33 cellular contexts compared by ENCODE assay signal in genomic region chr11:56093008-56093407, GRCh38. TPM values are rescaled to one million over a fixed set of nuclear protein-coding genes. Genes with fewer than 3 reads are reported as not detected.
"Had no signal": no experiment of that assay in that cellular context is flagged by ENCODE, and none has a peak within 500 bp of the region (broad histone marks: within the 10 kb centered on the region; RNA-seq: fewer than 3 reads in every experiment).

Gene OR8I2 (plus strand): TSS chr11:56093308. CDS start chr11:56093308, 0 bp downstream.

- H3K4me1 ChIP-seq: stomach, suprapubic skin, testis, thyroid gland, tibial artery, tibial nerve, transverse colon, upper lobe of left lung, upper lobe of right lung, uterus, vagina had no signal

- H3K4me3 ChIP-seq: stomach, suprapubic skin, testis, thoracic aorta, thyroid gland, tibial artery, tibial nerve, transverse colon, upper lobe of left lung, upper lobe of right lung, uterus, vagina had no signal

- H3K36me3 ChIP-seq: stomach, suprapubic skin, thoracic aorta, thyroid gland, tibial artery, tibial nerve, transverse colon, upper lobe of left lung, upper lobe of right lung, uterus, vagina had no signal

- H3K36me3 Mint-ChIP-seq: stimulated activated effector memory CD8-positive, alpha-beta T cell treated with anti-CD3 and anti-CD28 coated beads, Interleukin-12 subunit alpha, Interleukin-12 subunit beta, amount 100 ng/mL, for 72 hours; stimulated activated memory B cell treated with anti-CD40 and anti-IgM and Interleukin-4, amounts not matched to agents 10 μg/mL and 1 μg/mL and 100 μg/mL, for 72 hours; stimulated activated naive B cell treated with anti-CD40 and anti-IgM and Interleukin-4, amounts not matched to agents 10 μg/mL and 1 μg/mL and 100 μg/mL, for 72 hours; type B pancreatic cell had no signal

- ATAC-seq: stimulated activated effector memory CD8-positive, alpha-beta T cell treated with anti-CD3 and anti-CD28 coated beads, Interleukin-12 subunit alpha, Interleukin-12 subunit beta, amount 100 ng/mL, for 72 hours; stimulated activated memory B cell treated with anti-CD40 and anti-IgM and Interleukin-4, amounts not matched to agents 10 μg/mL and 1 μg/mL and 100 μg/mL, for 72 hours; stimulated activated naive B cell treated with anti-CD40 and anti-IgM and Interleukin-4, amounts not matched to agents 10 μg/mL and 1 μg/mL and 100 μg/mL, for 72 hours; stimulated activated naive CD8-positive, alpha-beta T cell treated with anti-CD3 and anti-CD28 coated beads, Interleukin-15, amount 100 ng/mL, for 72 hours; stimulated activated naive CD8-positive, alpha-beta T cell treated with anti-CD3 and anti-CD28 coated beads, Interleukin-15, Interleukin-2, amounts not matched to agents 100 U/mL and 50 U/mL, for 24 hours; upper lobe of right lung had no signal

- H3K4me1 Mint-ChIP-seq: stimulated activated effector memory CD8-positive, alpha-beta T cell treated with anti-CD3 and anti-CD28 coated beads, Interleukin-12 subunit alpha, Interleukin-12 subunit beta, amount 100 ng/mL, for 72 hours; stimulated activated memory B cell treated with anti-CD40 and anti-IgM and Interleukin-4, amounts not matched to agents 10 μg/mL and 1 μg/mL and 100 μg/mL, for 72 hours; stimulated activated naive B cell treated with anti-CD40 and anti-IgM and Interleukin-4, amounts not matched to agents 10 μg/mL and 1 μg/mL and 100 μg/mL, for 72 hours; stimulated activated naive CD8-positive, alpha-beta T cell treated with anti-CD3 and anti-CD28 coated beads, Interleukin-15, amount 100 ng/mL, for 72 hours had no signal

- H3K27ac ChIP-seq: stomach, suprapubic skin, testis, thoracic aorta, thyroid gland, tibial artery, tibial nerve, transverse colon, upper lobe of left lung, upper lobe of right lung, uterus, vagina had no signal

- H3K27ac Mint-ChIP-seq: stimulated activated effector memory CD8-positive, alpha-beta T cell treated with anti-CD3 and anti-CD28 coated beads, Interleukin-12 subunit alpha, Interleukin-12 subunit beta, amount 100 ng/mL, for 72 hours; stimulated activated memory B cell treated with anti-CD40 and anti-IgM and Interleukin-4, amounts not matched to agents 10 μg/mL and 1 μg/mL and 100 μg/mL, for 72 hours; stimulated activated naive B cell treated with anti-CD40 and anti-IgM and Interleukin-4, amounts not matched to agents 10 μg/mL and 1 μg/mL and 100 μg/mL, for 72 hours; stimulated activated naive CD8-positive, alpha-beta T cell treated with anti-CD3 and anti-CD28 coated beads, Interleukin-15, amount 100 ng/mL, for 72 hours; stimulated activated naive CD8-positive, alpha-beta T cell treated with anti-CD3 and anti-CD28 coated beads, Interleukin-15, Interleukin-2, amounts not matched to agents 100 ng/mL and 50 ng/mL, for 24 hours; type B pancreatic cell had no signal

- H3K27me3 Mint-ChIP-seq: stimulated activated memory B cell treated with anti-CD40 and anti-IgM and Interleukin-4, amounts not matched to agents 10 μg/mL and 1 μg/mL and 100 μg/mL, for 72 hours; stimulated activated naive B cell treated with anti-CD40 and anti-IgM and Interleukin-4, amounts not matched to agents 10 μg/mL and 1 μg/mL and 100 μg/mL, for 72 hours; stimulated activated naive CD8-positive, alpha-beta T cell treated with anti-CD3 and anti-CD28 coated beads, Interleukin-15, amount 100 ng/mL, for 72 hours; stimulated activated naive CD8-positive, alpha-beta T cell treated with anti-CD3 and anti-CD28 coated beads, Interleukin-15, Interleukin-2, amounts not matched to agents 100 ng/mL and 50 ng/mL, for 24 hours; type B pancreatic cell had no signal

- DNase-seq: stimulated activated CD4-positive, alpha-beta T cell treated with anti-CD3 and anti-CD28 coated beads, Interleukin-2, amount 100 ng/mL, for 48 hours; stimulated activated CD4-positive, alpha-beta T cell treated with anti-CD3 and anti-CD28 coated beads, Interleukin-4, amount 100 ng/mL, for 1 hour; stimulated activated CD4-positive, alpha-beta T cell treated with anti-CD3 and anti-CD28 coated beads, Interleukin-4, amount 100 ng/mL, for 24 hours; stimulated activated CD4-positive, alpha-beta T cell treated with anti-CD3 and anti-CD28 coated beads, Interleukin-4, amount 100 ng/mL, for 4 hours; stimulated activated CD8-positive, alpha-beta memory T cell treated with anti-CD3 and anti-CD28 coated beads, Interleukin-4, amount 100 ng/mL, for 48 hours; stimulated activated naive B cell treated with anti-CD40 and anti-IgM and Interleukin-4, amounts not matched to agents 10 μg/mL and 1 μg/mL and 100 μg/mL, for 72 hours; stimulated activated naive CD4-positive, alpha-beta T cell; stimulated activated naive CD4-positive, alpha-beta T cell treated with Interleukin-2 at 50 U/mL for 16 hours; stimulated activated naive CD8-positive, alpha-beta T cell treated with anti-CD3 and anti-CD28 coated beads, Interleukin-15, amount 100 ng/mL, for 72 hours; stimulated activated naive CD8-positive, alpha-beta T cell treated with anti-CD3 and anti-CD28 coated beads, Interleukin-15, Interleukin-2, amounts not matched to agents 100 U/mL and 50 U/mL, for 24 hours; stomach; testis; thyroid gland; tibial artery; transverse colon; trophoblast cell; upper lobe of left lung; upper lobe of right lung; uterus had no signal

- H3K9me3 Mint-ChIP-seq: stimulated activated naive CD8-positive, alpha-beta T cell treated with anti-CD3 and anti-CD28 coated beads, Interleukin-15, amount 100 ng/mL, for 72 hours; type B pancreatic cell had no signal

- H3K4me3 Mint-ChIP-seq: stimulated activated effector memory CD8-positive, alpha-beta T cell treated with anti-CD3 and anti-CD28 coated beads, Interleukin-12 subunit alpha, Interleukin-12 subunit beta, amount 100 ng/mL, for 72 hours; stimulated activated memory B cell treated with anti-CD40 and anti-IgM and Interleukin-4, amounts not matched to agents 10 μg/mL and 1 μg/mL and 100 μg/mL, for 72 hours; stimulated activated naive B cell treated with anti-CD40 and anti-IgM and Interleukin-4, amounts not matched to agents 10 μg/mL and 1 μg/mL and 100 μg/mL, for 72 hours; stimulated activated naive CD8-positive, alpha-beta T cell treated with anti-CD3 and anti-CD28 coated beads, Interleukin-15, amount 100 ng/mL, for 72 hours; stimulated activated naive CD8-positive, alpha-beta T cell treated with anti-CD3 and anti-CD28 coated beads, Interleukin-15, Interleukin-2, amounts not matched to agents 100 ng/mL and 50 ng/mL, for 24 hours; type B pancreatic cell had no signal

- H3K27me3 ChIP-seq: stomach, suprapubic skin, testis, thyroid gland, tibial artery, tibial nerve, transverse colon, upper lobe of left lung, upper lobe of right lung, uterus, vagina had no signal

- H3K9me3 ChIP-seq: stomach, suprapubic skin, testis, thoracic aorta, thyroid gland, tibial artery, tibial nerve, transverse colon, upper lobe of left lung, upper lobe of right lung, uterus, vagina had no signal

- FAIRE-seq: urothelium cell line had no signal

RNA-seq across cellular contexts. Expression of gene OR8I2, which starts in this region (rescaled TPM):
- total RNA-seq: stomach, subcutaneous adipose tissue, suprapubic skin, temporal lobe, testis, thoracic aorta, thyroid gland, tibial nerve, transverse colon, upper lobe of left lung, upper lobe of right lung, ureter, urinary bladder, uterus, vagina had no signal
- polyA plus RNA-seq: stomach, thymus, urinary bladder had no signal
